1 cellular context compared by ENCODE assay signal in the genomic region with DNA sequence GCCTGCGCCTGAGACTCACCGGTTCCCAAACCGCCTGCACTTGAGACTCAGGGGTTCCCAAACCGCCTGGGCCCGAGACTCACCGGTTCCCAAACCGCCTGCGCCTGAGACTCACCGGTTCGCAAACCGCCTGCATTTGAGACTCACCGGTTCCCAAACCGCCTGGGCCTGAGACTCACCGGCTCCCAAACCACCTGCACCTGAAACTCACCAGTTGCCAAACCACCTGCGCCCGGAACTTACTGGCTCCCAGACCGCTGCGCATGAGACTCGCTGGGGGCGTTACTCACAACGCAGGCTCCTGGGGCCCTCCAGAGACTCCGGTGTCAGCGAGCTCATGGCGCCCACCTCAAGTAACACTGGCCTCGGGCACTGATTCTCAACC.
TF ChIP-seq lines count a peak whose summit lies in the region.

No MANE protein-coding gene starts in this region.

TF ChIP-seq in H1, 55 proteins besides CTCF, POLR2A, EP300 and RAD21:
- TF ChIP-seq SP4 (IDR thresholded peaks at IDR 0.05; ENCODE audit: low read length) (no peak), KDM5A (IDR thresholded peaks at IDR 0.05; ENCODE audit: low read length) (no peak), SAP30 (IDR thresholded peaks at IDR 0.05; ENCODE audit: insufficient read depth, insufficient replicate concordance, low read length) (no peak), TEAD4 (IDR thresholded peaks at IDR 0.05; ENCODE audit: low read depth, low read length) (no peak), BRCA1 (IDR thresholded peaks at IDR 0.05; ENCODE audit: low read depth, low read length) (no peak), JUND (IDR thresholded peaks at IDR 0.05; ENCODE audit: low read length) (no peak), SUZ12 (IDR thresholded peaks at IDR 0.05; ENCODE audit: low read length) (no peak), SRF (IDR thresholded peaks at IDR 0.05; ENCODE audit: low read depth, low read length) (no peak), RFX5 (IDR thresholded peaks at IDR 0.05; ENCODE audit: borderline replicate concordance, low read depth, low read length) (no peak)
- TF ChIP-seq, protein P1, sequence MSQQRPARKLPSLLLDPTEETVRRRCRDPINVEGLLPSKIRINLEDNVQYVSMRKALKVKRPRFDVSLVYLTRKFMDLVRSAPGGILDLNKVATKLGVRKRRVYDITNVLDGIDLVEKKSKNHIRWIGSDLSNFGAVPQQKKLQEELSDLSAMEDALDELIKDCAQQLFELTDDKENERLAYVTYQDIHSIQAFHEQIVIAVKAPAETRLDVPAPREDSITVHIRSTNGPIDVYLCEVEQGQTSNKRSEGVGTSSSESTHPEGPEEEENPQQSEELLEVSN (IDR thresholded peaks at IDR 0.05): no peak
TF ChIP-seq in H1: peak in this region for 0.
